17 cellular contexts compared by ENCODE assay signal in genomic region chr18:42228581-42228980, GRCh38.
DNase-seq lines count a peak whose midpoint lies in the region; ATAC-seq, FAIRE-seq and TF ChIP-seq lines count a peak whose summit lies in the region.
"Had no signal": no experiment of that assay in that cellular context is flagged by ENCODE, and none has a peak within 500 bp of the region (broad histone marks: within the 10 kb centered on the region; RNA-seq: fewer than 3 reads in every experiment).

No MANE protein-coding gene starts in this region.

- no peaks in the 10 kb centered on the region for H3K9me3 ChIP-seq in effector memory CD4-positive, alpha-beta T cell (ENCODE audit: control insufficient read depth, low read length)
- H3K9me3 ChIP-seq in uterus: no peaks in the 10 kb centered on the region

- ATAC-seq in GM18907 (IDR thresholded peaks at IDR 0.05; ENCODE audit: unreplicated experiment) (peak; percentile 35), HG02763 (IDR thresholded peaks at IDR 0.05; ENCODE audit: unreplicated experiment) (peak; percentile 32), HG03432 (IDR thresholded peaks at IDR 0.05; ENCODE audit: unreplicated experiment) (peak; percentile 32), GM19467 (IDR thresholded peaks at IDR 0.05; ENCODE audit: unreplicated experiment) (no peak)
- ATAC-seq: Panc1 had no signal

- no peaks in the 10 kb centered on the region for H3K27me3 ChIP-seq in effector memory CD4-positive, alpha-beta T cell (replicated peaks; ENCODE audit: control insufficient read depth, insufficient read depth, low read length, poor library complexity, severe bottlenecking)
- H3K27me3 ChIP-seq in uterus: no peaks in the 10 kb centered on the region

- H3K4me3 ChIP-seq in effector memory CD4-positive, alpha-beta T cell (ENCODE audit: insufficient read depth, low read depth, low read length, poor library complexity, severe bottlenecking): no peak overlapping the region
- no peak overlapping the region for H3K4me3 ChIP-seq in uterus

- TF ChIP-seq CTCF in uterus (IDR thresholded peaks at IDR 0.05): no peak

- no peaks in the 10 kb centered on the region for H3K36me3 ChIP-seq in effector memory CD4-positive, alpha-beta T cell (ENCODE audit: control insufficient read depth, insufficient read depth, low read length)
- H3K36me3 ChIP-seq in uterus: no peaks in the 10 kb centered on the region

- intact Hi-C loops in uterus (cut with DNase I; ENCODE audit: low total_unique reads): no loop called here

- DNase-seq in GM12892 (ENCODE audit: insufficient read length) (no peak), LoVo (ENCODE audit: low spot score) (no peak), uterus (no peak)
- DNase-seq in effector memory CD4-positive, alpha-beta T cell: no peak
- DNase-seq: CD4-positive, CD25-positive, alpha-beta regulatory T cell; DMS53; GOT3; NCI-H146; NCI-H2081; NCI-H510A treated with DMSO at 0.1 percent for 48 hours had no signal

- no peak overlapping the region for H3K27ac ChIP-seq in effector memory CD4-positive, alpha-beta T cell (ENCODE audit: insufficient read depth, low read length, poor library complexity, severe bottlenecking)
- H3K27ac ChIP-seq in uterus: no peak overlapping the region
- H3K27ac ChIP-seq: HL-60 had no signal

- FAIRE-seq in GM12892 (lab: Jason Lieb, UNC): peak; percentile 27
- FAIRE-seq: HTR-8/SVneo had no signal

- no peaks in the 10 kb centered on the region for H3K4me1 ChIP-seq in effector memory CD4-positive, alpha-beta T cell (ENCODE audit: control insufficient read depth, insufficient read depth, low read length, poor library complexity, severe bottlenecking)
- no peaks in the 10 kb centered on the region for H3K4me1 ChIP-seq in uterus

- TF ChIP-seq POLR2A in GM12892 (IDR thresholded peaks at IDR 0.05; ENCODE audit: low read depth, low read length) (no peak), uterus (IDR thresholded peaks at IDR 0.05) (no peak)
